Comparison of ENCODE assay signal across 1 cellular context in the genomic region with DNA sequence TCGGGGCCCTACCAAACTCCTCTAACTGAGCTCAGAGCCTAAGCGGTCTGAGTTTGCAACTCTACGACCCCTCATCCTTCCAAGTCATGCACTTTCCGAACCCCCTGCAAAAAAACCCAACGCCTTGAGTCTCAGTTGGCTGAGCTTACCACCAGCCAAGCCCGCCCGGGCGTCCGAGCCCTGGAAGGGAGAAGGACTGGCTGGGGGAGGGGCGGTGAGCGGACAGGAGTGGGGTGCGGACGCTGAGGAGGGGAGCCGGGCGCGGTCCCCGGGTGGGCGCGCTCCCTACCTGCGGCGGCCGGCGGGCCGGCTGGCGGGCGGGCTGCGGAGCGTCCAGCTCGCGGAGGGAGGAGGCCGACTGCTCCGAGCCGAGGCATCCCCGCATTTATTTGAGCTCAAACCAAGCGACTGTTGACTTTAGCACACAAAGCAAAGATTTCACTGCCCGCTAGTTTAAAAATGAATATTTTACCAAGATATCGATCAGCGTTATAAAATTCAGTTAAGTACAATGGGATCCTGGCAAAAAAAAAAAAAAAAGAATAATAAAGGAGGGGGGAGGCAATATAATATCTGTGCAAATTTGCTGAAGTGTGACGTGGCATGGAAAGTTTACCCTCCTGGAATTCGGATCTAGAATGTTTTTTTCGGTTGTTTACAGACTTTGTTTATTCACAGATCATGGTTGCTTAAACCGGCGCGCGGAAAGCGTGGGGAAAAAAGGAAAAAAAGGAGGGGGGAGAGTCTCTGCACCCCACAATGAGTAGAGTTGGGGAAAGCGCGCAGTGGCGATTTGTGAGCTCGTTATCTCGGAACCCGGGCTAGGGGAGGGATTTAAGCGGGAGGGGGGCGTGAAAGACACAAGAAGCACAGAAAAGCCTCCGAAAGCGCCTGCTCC.
TF ChIP-seq lines count a peak whose summit lies in the region.

No MANE protein-coding gene starts in this region.

TF ChIP-seq in HepG2, 621 proteins besides CTCF, POLR2A, EP300 and RAD21 (continued from another document and continues in another):
- no peak for TF ChIP-seq ZZZ3 (CRISPR knock-in tag; IDR thresholded peaks at IDR 0.05; ENCODE audit: borderline replicate concordance)
- no peak for TF ChIP-seq ZNF496 (CRISPR knock-in tag; IDR thresholded peaks at IDR 0.05; ENCODE audit: insufficient replicate concordance)
- TF ChIP-seq, protein P1, sequence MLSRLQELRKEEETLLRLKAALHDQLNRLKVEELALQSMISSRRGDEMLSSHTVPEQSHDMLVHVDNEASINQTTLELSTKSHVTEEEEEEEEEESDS (CRISPR knock-in tag; IDR thresholded peaks at IDR 0.05; ENCODE audit: borderline replicate concordance), result no peak
- TF ChIP-seq ZBTB3 (CRISPR knock-in tag; IDR thresholded peaks at IDR 0.05; ENCODE audit: borderline replicate concordance, low read depth), result no peak; the same call in 1 of the 2 replicates
- TF ChIP-seq ZNF768 (CRISPR knock-in tag; IDR thresholded peaks at IDR 0.05), result peak; percentile 49
- TF ChIP-seq FIP1L1 (IDR thresholded peaks at IDR 0.05; ENCODE audit: borderline replicate concordance, insufficient read depth, low read depth, low read length), result 0 out of 2 replicates have a peak, but pooled peaks have one; percentile 52
- TF ChIP-seq ZNF710 (CRISPR knock-in tag; IDR thresholded peaks at IDR 0.05; ENCODE audit: borderline replicate concordance), result no peak; the same call in 1 of the 2 replicates
- TF ChIP-seq, protein P2, sequence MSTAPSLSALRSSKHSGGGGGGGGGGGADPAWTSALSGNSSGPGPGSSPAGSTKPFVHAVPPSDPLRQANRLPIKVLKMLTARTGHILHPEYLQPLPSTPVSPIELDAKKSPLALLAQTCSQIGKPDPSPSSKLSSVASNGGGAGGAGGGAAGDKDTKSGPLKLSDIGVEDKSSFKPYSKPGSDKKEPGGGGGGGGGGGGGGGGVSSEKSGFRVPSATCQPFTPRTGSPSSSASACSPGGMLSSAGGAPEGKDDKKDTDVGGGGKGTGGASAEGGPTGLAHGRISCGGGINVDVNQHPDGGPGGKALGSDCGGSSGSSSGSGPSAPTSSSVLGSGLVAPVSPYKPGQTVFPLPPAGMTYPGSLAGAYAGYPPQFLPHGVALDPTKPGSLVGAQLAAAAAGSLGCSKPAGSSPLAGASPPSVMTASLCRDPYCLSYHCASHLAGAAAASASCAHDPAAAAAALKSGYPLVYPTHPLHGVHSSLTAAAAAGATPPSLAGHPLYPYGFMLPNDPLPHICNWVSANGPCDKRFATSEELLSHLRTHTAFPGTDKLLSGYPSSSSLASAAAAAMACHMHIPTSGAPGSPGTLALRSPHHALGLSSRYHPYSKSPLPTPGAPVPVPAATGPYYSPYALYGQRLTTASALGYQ (CRISPR knock-in tag; IDR thresholded peaks at IDR 0.05), result peak; percentile 66; the same call in 1 of the 2 replicates
- TF ChIP-seq ELF4 (CRISPR knock-in tag; IDR thresholded peaks at IDR 0.05; ENCODE audit: borderline replicate concordance), result no peak
- no peak for TF ChIP-seq ADNP (CRISPR knock-in tag; IDR thresholded peaks at IDR 0.05)
- no peak for TF ChIP-seq NFYC (CRISPR knock-in tag; IDR thresholded peaks at IDR 0.05)
- TF ChIP-seq SP2 (CRISPR knock-in tag; IDR thresholded peaks at IDR 0.05), result no peak
- TF ChIP-seq ZNF614 (CRISPR knock-in tag; IDR thresholded peaks at IDR 0.05; ENCODE audit: borderline replicate concordance), result no peak
- TF ChIP-seq GATAD1 (CRISPR knock-in tag; IDR thresholded peaks at IDR 0.05), result no peak
- no peak for TF ChIP-seq ZEB1 (IDR thresholded peaks at IDR 0.05; ENCODE audit: insufficient replicate concordance, low read depth)
- TF ChIP-seq TAF1 (CRISPR knock-in tag; IDR thresholded peaks at IDR 0.05), result no peak
- no peak for TF ChIP-seq PLRG1 (conservative IDR thresholded peaks at IDR 0.05)
- peak; percentile 67; the same call in 1 of the 2 replicates for TF ChIP-seq ZFP82 (CRISPR knock-in tag; IDR thresholded peaks at IDR 0.05; ENCODE audit: borderline replicate concordance)
- TF ChIP-seq ZNF510 (CRISPR knock-in tag; IDR thresholded peaks at IDR 0.05; ENCODE audit: low read depth), result no peak
- no peak; the same call in 1 of the 2 replicates for TF ChIP-seq ZNF253 (CRISPR knock-in tag; IDR thresholded peaks at IDR 0.05; ENCODE audit: borderline replicate concordance)
- TF ChIP-seq TAF15 (IDR thresholded peaks at IDR 0.05; ENCODE audit: low read depth, low read length, poor library complexity, severe bottlenecking), result no peak
- TF ChIP-seq RBAK (CRISPR knock-in tag; IDR thresholded peaks at IDR 0.05), result 0 out of 2 replicates have a peak, but pooled peaks have one; percentile 31
- TF ChIP-seq EED (CRISPR knock-in tag; IDR thresholded peaks at IDR 0.05), result peak; percentile 74; the same call in 1 of the 2 replicates
- TF ChIP-seq ZNF275 (CRISPR knock-in tag; IDR thresholded peaks at IDR 0.05; ENCODE audit: borderline replicate concordance), result no peak
- TF ChIP-seq CREM (IDR thresholded peaks at IDR 0.05), result peak; percentile 85
- no peak for TF ChIP-seq CREM (CRISPR knock-in tag; IDR thresholded peaks at IDR 0.05)
- no peak for TF ChIP-seq SMAD9 (CRISPR knock-in tag; IDR thresholded peaks at IDR 0.05)
- no peak for TF ChIP-seq CCDC6 (CRISPR knock-in tag; IDR thresholded peaks at IDR 0.05)
- peak; percentile 58 for TF ChIP-seq PHF8 (CRISPR knock-in tag; IDR thresholded peaks at IDR 0.05)
- TF ChIP-seq ZNF18 (CRISPR knock-in tag; IDR thresholded peaks at IDR 0.05; ENCODE audit: insufficient replicate concordance), result peak; percentile 36
- peak; percentile 40; the same call in 1 of the 2 replicates for TF ChIP-seq NCOA2 (CRISPR knock-in tag; IDR thresholded peaks at IDR 0.05)
- no peak for TF ChIP-seq MIER2 (CRISPR knock-in tag; IDR thresholded peaks at IDR 0.05)
- TF ChIP-seq PRDM4 (CRISPR knock-in tag; IDR thresholded peaks at IDR 0.05; ENCODE audit: borderline replicate concordance), result no peak
- TF ChIP-seq GFI1 (CRISPR knock-in tag; IDR thresholded peaks at IDR 0.05; ENCODE audit: borderline replicate concordance), result peak; percentile 80
- peak; percentile 84 for TF ChIP-seq YEATS4 (CRISPR knock-in tag; IDR thresholded peaks at IDR 0.05; ENCODE audit: borderline replicate concordance)
- TF ChIP-seq NRL (CRISPR knock-in tag; IDR thresholded peaks at IDR 0.05; ENCODE audit: borderline replicate concordance), result no peak
- TF ChIP-seq ZNF124 (CRISPR knock-in tag; IDR thresholded peaks at IDR 0.05), result 0 out of 2 replicates have a peak, but pooled peaks have one; percentile 13
- TF ChIP-seq SRSF1 (optimal IDR thresholded peaks at IDR 0.05; ENCODE audit: low read depth, low read length), result peak; percentile 45
- no peak for TF ChIP-seq TBX2 (CRISPR knock-in tag; IDR thresholded peaks at IDR 0.05; ENCODE audit: borderline replicate concordance)
- no peak for TF ChIP-seq USF2 (IDR thresholded peaks at IDR 0.05; ENCODE audit: low read depth, low read length)
- TF ChIP-seq USF2 (CRISPR knock-in tag; IDR thresholded peaks at IDR 0.05; ENCODE audit: borderline replicate concordance), result no peak
- no peak for TF ChIP-seq GPBP1L1 (CRISPR knock-in tag; IDR thresholded peaks at IDR 0.05)
- TF ChIP-seq REXO4 (CRISPR knock-in tag; IDR thresholded peaks at IDR 0.05; ENCODE audit: borderline replicate concordance), result no peak; the same call in 1 of the 2 replicates
- no peak; the same call in 1 of the 2 replicates for TF ChIP-seq ZNF740 (CRISPR knock-in tag; IDR thresholded peaks at IDR 0.05)
- TF ChIP-seq TARDBP (CRISPR knock-in tag; IDR thresholded peaks at IDR 0.05), result peak; percentile 43; the same call in 1 of the 2 replicates
- no peak for TF ChIP-seq MATR3 (CRISPR knock-in tag; IDR thresholded peaks at IDR 0.05)
- no peak for TF ChIP-seq ZNF484 (CRISPR knock-in tag; IDR thresholded peaks at IDR 0.05; ENCODE audit: borderline replicate concordance, low read depth)
- no peak for TF ChIP-seq U2AF1 (optimal IDR thresholded peaks at IDR 0.05; ENCODE audit: low read depth, low read length)
- no peak for TF ChIP-seq ZNF326 (CRISPR knock-in tag; IDR thresholded peaks at IDR 0.05; ENCODE audit: borderline replicate concordance)
- no peak for TF ChIP-seq ATM (IDR thresholded peaks at IDR 0.05; ENCODE audit: borderline replicate concordance)
- TF ChIP-seq ZNF737 (CRISPR knock-in tag; IDR thresholded peaks at IDR 0.05; ENCODE audit: borderline replicate concordance), result 0 out of 2 replicates have a peak, but pooled peaks have one; percentile 11
- peak; percentile 73 for TF ChIP-seq ZFY (CRISPR knock-in tag; IDR thresholded peaks at IDR 0.05)
- TF ChIP-seq TRIM24 (CRISPR knock-in tag; IDR thresholded peaks at IDR 0.05), result no peak
- peak; percentile 90; the same call in 1 of the 2 replicates for TF ChIP-seq SALL2 (CRISPR knock-in tag; IDR thresholded peaks at IDR 0.05)
- 0 out of 2 replicates have a peak, but pooled peaks have one; percentile 43 for TF ChIP-seq ZFP1 (CRISPR knock-in tag; IDR thresholded peaks at IDR 0.05)
- peak; percentile 49; the same call in 1 of the 2 replicates for TF ChIP-seq HDAC1 (CRISPR knock-in tag; IDR thresholded peaks at IDR 0.05)
